Comparison of ENCODE assay signal across 8 cellular contexts in genomic region chr9:130041648-130042405, GRCh38. TPM values are rescaled to one million over a fixed set of nuclear protein-coding genes. Genes with fewer than 3 reads are reported as not detected.
DNase-seq lines count a peak whose midpoint lies in the region; ATAC-seq and TF ChIP-seq lines count a peak whose summit lies in the region.

No MANE protein-coding gene starts in this region.

- H3K4me2 ChIP-seq in neuronal stem cell (ENCODE audit: insufficient read depth, low read length, poor library complexity, severe bottlenecking), result peak overlapping the region; percentile 62

- no peak for TF ChIP-seq CTCF in fibroblast of mammary gland (conservative IDR thresholded peaks at IDR 0.05; ENCODE audit: control insufficient read depth, insufficient read depth, low read depth, low read length)

- no peak overlapping the region for H3K27ac ChIP-seq in neuronal stem cell (replicated peaks; ENCODE audit: low read length)

- peak overlapping the region; percentile 98 for H3K4me3 Mint-ChIP-seq in activated CD8-positive, alpha-beta memory T cell treated with anti-CD3 and anti-CD28 coated beads, Interleukin-2, amount 10 ng/mL, durations not matched to agents 7 days and 5 days
- peak overlapping the region; percentile 99 for H3K4me3 Mint-ChIP-seq in T-helper 17 cell

- peak overlapping the region; percentile 96 for H2BK5ac ChIP-seq in neuronal stem cell (ENCODE audit: low read length)

- H2BK15ac ChIP-seq in neuronal stem cell (ENCODE audit: low read length), result no peak overlapping the region

- peak overlapping the region; percentile 94 for H2AFZ ChIP-seq in neuronal stem cell (ENCODE audit: low read length)

- no peak overlapping the region for H4K8ac ChIP-seq in neuronal stem cell (ENCODE audit: low read depth, low read length)

- ATAC-seq in activated CD8-positive, alpha-beta memory T cell treated with anti-CD3 and anti-CD28 coated beads, Interleukin-2, amount 10 ng/mL, durations not matched to agents 7 days and 5 days, result no peak
- ATAC-seq in T-helper 17 cell (no peak), HG03571 (IDR thresholded peaks at IDR 0.05; ENCODE audit: unreplicated experiment) (no peak), HG03520 (IDR thresholded peaks at IDR 0.05; ENCODE audit: unreplicated experiment) (no peak)

- H3K36me3 Mint-ChIP-seq in activated CD8-positive, alpha-beta memory T cell treated with anti-CD3 and anti-CD28 coated beads, Interleukin-2, amount 10 ng/mL, durations not matched to agents 7 days and 5 days, result peaks cover 13% of the 10 kb centered on the region
- peaks cover 4% of the 10 kb centered on the region for H3K36me3 Mint-ChIP-seq in T-helper 17 cell (ENCODE audit: low read depth)

- H3K9ac ChIP-seq in neuronal stem cell (ENCODE audit: low read depth, low read length, poor library complexity), result peak overlapping the region; percentile 98

- peak overlapping the region; percentile 97 for H3K27ac Mint-ChIP-seq in activated CD8-positive, alpha-beta memory T cell treated with anti-CD3 and anti-CD28 coated beads, Interleukin-2, amount 10 ng/mL, durations not matched to agents 7 days and 5 days
- H3K27ac Mint-ChIP-seq in T-helper 17 cell, result peak overlapping the region; percentile 100

- H3K4me3 ChIP-seq in fibroblast of mammary gland (ENCODE audit: control insufficient read depth, low read depth, low read length), result peak overlapping the region; percentile 83
- H3K4me3 ChIP-seq in neuronal stem cell (ENCODE audit: low read length in 2 of 2), result peak overlapping the region; percentile 86 to 100

- H3K4me1 ChIP-seq in neuronal stem cell (ENCODE audit: control insufficient read depth in 2 of 2, insufficient read depth in 1 of 2, low read depth in 1 of 2, low read length in 2 of 2), result peaks cover 2 to 3% of the 10 kb centered on the region in 2 donors

- H2BK120ac ChIP-seq in neuronal stem cell (ENCODE audit: low read depth, low read length), result no peak overlapping the region

- H2AK5ac ChIP-seq in neuronal stem cell (ENCODE audit: low read depth, low read length), result peak overlapping the region; percentile 12

- no peak for DNase-seq in activated CD8-positive, alpha-beta memory T cell treated with anti-CD3 and anti-CD28 coated beads, Interleukin-2, amount 10 ng/mL, durations not matched to agents 7 days and 5 days
- no peak for DNase-seq in activated CD8-positive, alpha-beta memory T cell treated with anti-CD3 and anti-CD28 coated beads, Interleukin-2, amount 50 U/mL, for 4 hours
- no peak for DNase-seq in T-helper 17 cell
- no peak for DNase-seq in fibroblast of mammary gland (ENCODE audit: low read depth)
- peak; percentile 17 for DNase-seq in neuronal stem cell (ENCODE audit: low spot score)
- no peak for DNase-seq in NCI-H187 (lab: John Stamatoyannopoulos, UW)

- CTCF ChIA-PET in activated CD8-positive, alpha-beta memory T cell treated with anti-CD3 and anti-CD28 coated beads, Interleukin-2, amount 10 ng/mL, durations not matched to agents 7 days and 5 days (lab: Charles Lee), result interaction anchor here (1.6 to 2.8 kb wide), 4 partner anchors 11 to 154 kb away, joined by 5 to 17 read pairs (median 6); no protein-coding TSS in a partner anchor

- H3K27me3 ChIP-seq in neuronal stem cell (ENCODE audit: control insufficient read depth in 3 of 3, insufficient read depth in 3 of 3, low read depth in 1 of 3, low read length in 3 of 3), result no peaks in the 10 kb centered on the region

- H4K91ac ChIP-seq in neuronal stem cell (ENCODE audit: low read depth, low read length, poor library complexity), result no peak overlapping the region

- WGBS in neuronal stem cell (ENCODE audit: extremely low coverage in 2 of 2, insufficient read length in 2 of 2, insufficient replicate concordance in 1 of 2), 2 donors, result no CpG with 5 or more reads among the region's 31 CpGs

- no peaks in the 10 kb centered on the region for H3K36me3 ChIP-seq in neuronal stem cell (replicated peaks in 1 of 2; ENCODE audit: control insufficient read depth in 2 of 2, insufficient read depth in 2 of 2, low read length in 2 of 2)

- H3K4ac ChIP-seq in neuronal stem cell (ENCODE audit: low read length), result no peak overlapping the region

- peak overlapping the region; percentile 94 for H3K23ac ChIP-seq in neuronal stem cell (ENCODE audit: low read depth, low read length, poor library complexity)

- no peaks in the 10 kb centered on the region for H3K27me3 Mint-ChIP-seq in activated CD8-positive, alpha-beta memory T cell treated with anti-CD3 and anti-CD28 coated beads, Interleukin-2, amount 10 ng/mL, durations not matched to agents 7 days and 5 days
- no peaks in the 10 kb centered on the region for H3K27me3 Mint-ChIP-seq in T-helper 17 cell

- H3K9me3 ChIP-seq in T-helper 17 cell (ENCODE audit: control insufficient read depth, low read length, poor library complexity, severe bottlenecking), result no peaks in the 10 kb centered on the region
- H3K9me3 ChIP-seq in neuronal stem cell (replicated peaks in 1 of 2; ENCODE audit: control insufficient read depth in 2 of 2, insufficient read depth in 1 of 2, low read depth in 1 of 2, low read length in 2 of 2), result no peaks in the 10 kb centered on the region

- H2BK12ac ChIP-seq in neuronal stem cell (ENCODE audit: low read length), result no peak overlapping the region

- H3K4me1 Mint-ChIP-seq in activated CD8-positive, alpha-beta memory T cell treated with anti-CD3 and anti-CD28 coated beads, Interleukin-2, amount 10 ng/mL, durations not matched to agents 7 days and 5 days, result peaks cover 54% of the 10 kb centered on the region
- H3K4me1 Mint-ChIP-seq in T-helper 17 cell, result peaks cover 53% of the 10 kb centered on the region

- H3K79me1 ChIP-seq in neuronal stem cell (ENCODE audit: low read depth, low read length), result no peaks in the 10 kb centered on the region

- H3K9me3 Mint-ChIP-seq in activated CD8-positive, alpha-beta memory T cell treated with anti-CD3 and anti-CD28 coated beads, Interleukin-2, amount 10 ng/mL, durations not matched to agents 7 days and 5 days (ENCODE audit: low read depth), result no peaks in the 10 kb centered on the region

- no peak overlapping the region for H3K14ac ChIP-seq in neuronal stem cell (ENCODE audit: low read length)

- peak overlapping the region; percentile 96 for H3K18ac ChIP-seq in neuronal stem cell (ENCODE audit: low read length)

RNA-seq across cellular contexts. Expression of gene FNBP1, which starts 1.2 kb away (rescaled TPM):
- total RNA-seq in activated CD8-positive, alpha-beta memory T cell treated with anti-CD3 and anti-CD28 coated beads, Interleukin-2, amount 10 ng/mL, durations not matched to agents 7 days and 5 days, result 100 to 1,000 TPM; 153 to 167 TPM
- 100 to 1,000 TPM; 219 to 221 TPM for total RNA-seq in T-helper 17 cell
- polyA plus RNA-seq in neuronal stem cell (2013, experiment 1 of 2), result 33.7 TPM
- polyA plus RNA-seq in neuronal stem cell (2013, experiment 2 of 2), result 34.7 TPM

RNA-seq across cellular contexts. Expression of gene GPR107, which starts 11.9 kb away (rescaled TPM):
- total RNA-seq in activated CD8-positive, alpha-beta memory T cell treated with anti-CD3 and anti-CD28 coated beads, Interleukin-2, amount 10 ng/mL, durations not matched to agents 7 days and 5 days, result 10 to 100 TPM; 24.6 to 25.6 TPM
- total RNA-seq in T-helper 17 cell, result 10 to 100 TPM; 22.1 to 26.2 TPM
- polyA plus RNA-seq in neuronal stem cell (2013, experiment 1 of 2), result 24.1 TPM
- polyA plus RNA-seq in neuronal stem cell (2013, experiment 2 of 2), result 24.2 TPM
